15 cellular contexts compared by ENCODE assay signal in genomic region chr14:105187116-105187515, GRCh38. TPM values are rescaled to one million over a fixed set of nuclear protein-coding genes. Genes with fewer than 3 reads are reported as not detected.
DNase-seq lines count a peak whose midpoint lies in the region; ATAC-seq and TF ChIP-seq lines count a peak whose summit lies in the region.
"Had no signal": no experiment of that assay in that cellular context is flagged by ENCODE, and none has a peak within 500 bp of the region (broad histone marks: within the 10 kb centered on the region; RNA-seq: fewer than 3 reads in every experiment).

No MANE protein-coding gene starts in this region.

- intact Hi-C loops in upper lobe of right lung (cut with DNase I) = no loop called here

- peak; percentile 75 for ATAC-seq in upper lobe of right lung
- no peak for ATAC-seq in T-cell (replicated peaks in 1 of 4)

- H3K4me3 ChIP-seq in upper lobe of right lung = no peak overlapping the region
- H3K4me3 ChIP-seq: BLaER1, GM23338 had no signal

- DNase-seq in SHP77 (lab: John Stamatoyannopoulos, UW) (peak; percentile 48 to 60), SHP77 treated with DMSO at 0.1 percent for 48 hours (lab: John Stamatoyannopoulos, UW) (no peak), NCI-H146 treated with DMSO at 0.1 percent for 48 hours (lab: John Stamatoyannopoulos, UW; ENCODE audit: unreplicated experiment) (peak; percentile 33), NCI-H69 (lab: John Stamatoyannopoulos, UW) (peak; percentile 51), upper lobe of right lung (no peak), T-cell (no peak), AML-193 (lab: John Stamatoyannopoulos, UW) (no peak)
- DNase-seq: DND-41, GDM1, NCI-H2227 treated with DMSO at 0.1 percent for 48 hours, RPMI8226, T-helper 1 cell had no signal

- no peak for TF ChIP-seq CTCF in upper lobe of right lung (IDR thresholded peaks at IDR 0.05)

- H3K4me3 Mint-ChIP-seq in T-cell = no peak overlapping the region
- H3K4me3 Mint-ChIP-seq: GM23338, IgD-negative memory B cell had no signal

- H3K27ac Mint-ChIP-seq in T-cell = no peak overlapping the region
- H3K27ac Mint-ChIP-seq: GM23338 had no signal

- H3K27ac ChIP-seq in upper lobe of right lung = no peak overlapping the region
- H3K27ac ChIP-seq: BLaER1 had no signal

- peaks cover 5 to 7% (median 6%) of the 10 kb centered on the region in 3 donors for H3K4me1 Mint-ChIP-seq in T-cell

- POLR2A ChIA-PET in T-cell (lab: Charles Lee) = no interaction called here

- no peaks in the 10 kb centered on the region for H3K9me3 ChIP-seq in upper lobe of right lung

- peaks cover 4% of the 10 kb centered on the region for H3K4me1 ChIP-seq in upper lobe of right lung

- no peaks in the 10 kb centered on the region for H3K36me3 ChIP-seq in upper lobe of right lung
- H3K36me3 ChIP-seq: BLaER1 had no signal

- H3K27me3 ChIP-seq in upper lobe of right lung = peaks cover 15% of the 10 kb centered on the region
- H3K27me3 ChIP-seq: BLaER1 had no signal

- no peaks in the 10 kb centered on the region for H3K36me3 Mint-ChIP-seq in T-cell
- H3K36me3 Mint-ChIP-seq: IgD-negative memory B cell had no signal

- no peaks in the 10 kb centered on the region for H3K9me3 Mint-ChIP-seq in T-cell

- H3K27me3 Mint-ChIP-seq in T-cell = peaks cover 3 to 8% of the 10 kb centered on the region in 2 donors

- CTCF ChIA-PET in T-cell (lab: Charles Lee) = no interaction called here

RNA-seq across cellular contexts. Expression of gene NUDT14, which starts 6.0 kb away (rescaled TPM):
- 59.1 TPM for total RNA-seq in upper lobe of right lung
- 10 to 100 TPM; 10.0 to 25.5 (median 20.2) TPM for total RNA-seq in T-cell

RNA-seq across cellular contexts. Expression of gene JAG2, which starts 18.5 kb away (rescaled TPM):
- total RNA-seq in upper lobe of right lung = 31.2 TPM
- total RNA-seq in T-cell = 1 to 10 TPM in 4 of 5 donors, under 1 TPM in 1; 0.76 to 1.9 (median 1.2) TPM

Comparison
In these comparisons a context has a peak if more than half of its experiments do, and no peak if none do; other contexts are left out.
1. DNase-seq: peak in SHP77 (2 of 2), NCI-H146 treated with DMSO at 0.1 percent for 48 hours (single experiment) and NCI-H69 (single experiment); none in SHP77 treated with DMSO at 0.1 percent for 48 hours (single experiment), upper lobe of right lung (single experiment), T-cell (0 of 34) and AML-193 (0 of 2).
2. RNA of gene JAG2, which starts 18.5 kb away (total RNA-seq): 31.2 TPM in upper lobe of right lung (single experiment); 0.76 to 1.9 TPM in T-cell; every median in the first group is over 10 times any median in the second.